24 cellular contexts compared by ENCODE assay signal in the genomic region with DNA sequence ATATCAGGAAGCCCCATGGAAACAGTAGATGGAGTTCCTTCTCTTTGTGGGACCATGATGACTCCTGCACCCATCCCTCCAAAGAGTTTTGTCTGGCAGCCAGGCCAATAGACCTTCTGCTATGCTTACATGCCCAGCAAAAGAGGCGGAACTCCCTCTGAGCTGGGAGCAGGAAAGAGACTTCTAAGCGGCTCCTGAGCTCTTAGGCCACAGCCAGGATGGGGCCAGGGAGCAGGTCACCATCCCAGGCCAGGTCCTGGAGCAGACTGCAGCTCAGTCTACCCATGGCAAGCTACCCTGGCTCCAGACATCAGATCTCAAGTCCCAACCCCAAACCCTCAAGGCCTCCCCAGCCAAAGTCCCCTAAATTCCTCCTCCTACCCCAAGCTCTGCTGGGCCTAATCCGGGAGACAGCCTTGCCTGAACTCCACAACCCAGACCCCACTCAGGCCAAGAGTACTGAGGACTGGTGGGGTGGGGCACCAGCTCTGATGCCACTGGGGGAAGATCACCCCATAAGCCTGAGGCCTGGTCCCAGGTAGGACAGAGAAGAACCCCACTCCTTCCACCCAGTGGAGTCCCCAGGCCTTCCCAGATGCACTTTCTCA.
DNase-seq lines count a peak whose midpoint lies in the region; ATAC-seq and TF ChIP-seq lines count a peak whose summit lies in the region.
"Had no signal": no experiment of that assay in that cellular context is flagged by ENCODE, and none has a peak within 500 bp of the region (broad histone marks: within the 10 kb centered on the region; RNA-seq: fewer than 3 reads in every experiment).

No MANE protein-coding gene starts in this region.

- H3K9me2 ChIP-seq in Karpas-422 (replicated peaks; ENCODE audit: insufficient read depth, low read length) = no peaks in the 10 kb centered on the region

- peaks cover 13% of the 10 kb centered on the region for H3K4me1 Mint-ChIP-seq in endodermal cell
- no peaks in the 10 kb centered on the region for H3K4me1 Mint-ChIP-seq in osteocyte (ENCODE audit: unreplicated experiment)

- H3K9me3 Mint-ChIP-seq in endodermal cell = no peaks in the 10 kb centered on the region
- no peaks in the 10 kb centered on the region for H3K9me3 Mint-ChIP-seq in osteocyte (ENCODE audit: unreplicated experiment)
- H3K9me3 Mint-ChIP-seq: CD8-positive, alpha-beta T cell had no signal

- TF ChIP-seq CTCF in right atrium auricular region (IDR thresholded peaks at IDR 0.05) (no peak), endodermal cell (conservative IDR thresholded peaks at IDR 0.05) (no peak), osteocyte (IDR thresholded peaks at IDR 0.05) (no peak), stomach (IDR thresholded peaks at IDR 0.05) (no peak)

- H3K4me3 ChIP-seq in right atrium auricular region (no peak overlapping the region), endodermal cell (ENCODE audit: low read length) (no peak overlapping the region), stomach (no peak overlapping the region), Karpas-422 (ENCODE audit: low read length) (no peak overlapping the region)
- H3K4me3 ChIP-seq: PC-9, SJSA1 had no signal

- H3K4me3 Mint-ChIP-seq in endodermal cell (no peak overlapping the region), osteocyte (ENCODE audit: unreplicated experiment) (no peak overlapping the region)
- H3K4me3 Mint-ChIP-seq: CD8-positive, alpha-beta T cell had no signal

- H3K27me3 Mint-ChIP-seq in endodermal cell (ENCODE audit: insufficient read depth) (no peaks in the 10 kb centered on the region), osteocyte (ENCODE audit: unreplicated experiment) (no peaks in the 10 kb centered on the region)

- H3K27ac ChIP-seq in right atrium auricular region = no peak overlapping the region
- H3K27ac ChIP-seq in endodermal cell (ENCODE audit: low read depth, low read length) = no peak overlapping the region
- peak overlapping the region in 1 of 5 donors; percentile 70 for H3K27ac ChIP-seq in stomach
- no peak overlapping the region for H3K27ac ChIP-seq in Karpas-422 (ENCODE audit: low read length)
- H3K27ac ChIP-seq: PC-9, RWPE1, SJSA1 had no signal

- H3K9ac ChIP-seq in endodermal cell (ENCODE audit: extremely low read depth, low read length, poor library complexity, severe bottlenecking) = no peak overlapping the region
- no peak overlapping the region for H3K9ac ChIP-seq in Karpas-422 (ENCODE audit: low read length)

- intact Hi-C loops in Right ventricle myocardium superior (cut with DNase I) = no loop called here
- intact Hi-C loops in stomach (cut with DNase I; ENCODE audit: low total_unique reads) = no loop called here

- H3K27me3 ChIP-seq in right atrium auricular region (no peaks in the 10 kb centered on the region), endodermal cell (ENCODE audit: control insufficient read depth, insufficient read depth, low read length, poor library complexity, severe bottlenecking) (no peaks in the 10 kb centered on the region), stomach (peaks cover 0 to 26% (median 0%) of the 10 kb centered on the region in 3 donors), Karpas-422 (ENCODE audit: low read length) (no peaks in the 10 kb centered on the region)
- H3K27me3 ChIP-seq: SJSA1 had no signal

- TF ChIP-seq EP300 in stomach (IDR thresholded peaks at IDR 0.05) = no peak

- no peaks in the 10 kb centered on the region for H4K20me1 ChIP-seq in Karpas-422 (ENCODE audit: insufficient read depth, low read depth, low read length)

- DNase-seq in right atrium auricular region (ENCODE audit: low spot score) = peak; percentile 36
- no peak for DNase-seq in Right ventricle myocardium superior
- peak; percentile 40 for DNase-seq in endodermal cell
- peak; percentile 72 for DNase-seq in osteocyte (ENCODE audit: extremely low spot score, unreplicated experiment)
- peak; percentile 13 for DNase-seq in stomach
- no peak for DNase-seq in Karpas-422
- DNase-seq in NCI-H446 treated with DMSO at 0.1 percent for 48 hours (lab: John Stamatoyannopoulos, UW) = no peak
- DNase-seq in stimulated activated CD4-positive, alpha-beta T cell treated with anti-CD3 and anti-CD28 coated beads, Interleukin-4, amount 100 ng/mL, for 1 hour = no peak
- DNase-seq: AML-193; C1 segment of cervical spinal cord; Calu3; CD8-positive, alpha-beta T cell; EL; GF-D8; GOT3; KG1; NCI-H1417; NCI-H1694 treated with DMSO at 0.1 percent for 48 hours; NCI-H2081 treated with DMSO at 0.1 percent for 48 hours; NCI-H69; PC-9 had no signal

- no peak for TF ChIP-seq POLR2A in stomach (IDR thresholded peaks at IDR 0.05)

- 94 to 100% methylated on average over 2 to 3 of the region's 3 CpGs for WGBS in endodermal cell (ENCODE audit: insufficient coverage in 1 of 2, insufficient read length in 1 of 2), 2 experiments
- WGBS in stomach, 5 donors = 85 to 100% (median 91%) methylated on average over 2 to 3 of the region's 3 CpGs

- no peak overlapping the region for H3K27ac Mint-ChIP-seq in endodermal cell
- no peak overlapping the region for H3K27ac Mint-ChIP-seq in osteocyte (ENCODE audit: unreplicated experiment)
- H3K27ac Mint-ChIP-seq: CD8-positive, alpha-beta T cell had no signal

- no peak overlapping the region for H3K4me2 ChIP-seq in Karpas-422 (ENCODE audit: low read depth, low read length, poor library complexity, severe bottlenecking)
- H3K4me2 ChIP-seq: PC-9 had no signal

- no peaks in the 10 kb centered on the region for H3K79me2 ChIP-seq in Karpas-422 (ENCODE audit: low read length)

- no peaks in the 10 kb centered on the region for H3K4me1 ChIP-seq in right atrium auricular region
- H3K4me1 ChIP-seq in endodermal cell (ENCODE audit: control insufficient read depth, insufficient read depth, low read length) = no peaks in the 10 kb centered on the region
- no peaks in the 10 kb centered on the region for H3K4me1 ChIP-seq in stomach
- no peaks in the 10 kb centered on the region for H3K4me1 ChIP-seq in Karpas-422 (ENCODE audit: low read length)
- H3K4me1 ChIP-seq: SJSA1 had no signal

- no peak for ATAC-seq in Right ventricle myocardium superior (ENCODE audit: poor library complexity)
- ATAC-seq: CD8-positive, alpha-beta T cell; HCT116 had no signal

- H3K9me3 ChIP-seq in right atrium auricular region (no peaks in the 10 kb centered on the region), endodermal cell (ENCODE audit: control insufficient read depth, low read length) (no peaks in the 10 kb centered on the region), stomach (no peaks in the 10 kb centered on the region), Karpas-422 (ENCODE audit: low read length) (no peaks in the 10 kb centered on the region)
- H3K9me3 ChIP-seq: SJSA1 had no signal

- no peaks in the 10 kb centered on the region for H3K36me3 ChIP-seq in right atrium auricular region
- no peaks in the 10 kb centered on the region for H3K36me3 ChIP-seq in endodermal cell (ENCODE audit: control insufficient read depth, insufficient read depth, low read length)
- H3K36me3 ChIP-seq in stomach = no peaks in the 10 kb centered on the region
- H3K36me3 ChIP-seq in Karpas-422 (ENCODE audit: insufficient read depth, low read length) = no peaks in the 10 kb centered on the region
- H3K36me3 ChIP-seq: SJSA1 had no signal

- H2AFZ ChIP-seq in Karpas-422 (ENCODE audit: low read length) = no peak overlapping the region
- H2AFZ ChIP-seq: PC-9 had no signal

- H3K36me3 Mint-ChIP-seq in endodermal cell (ENCODE audit: low read depth) (no peaks in the 10 kb centered on the region), osteocyte (ENCODE audit: unreplicated experiment) (no peaks in the 10 kb centered on the region)
- H3K36me3 Mint-ChIP-seq: CD8-positive, alpha-beta T cell had no signal

Comparison
In these comparisons a context has a peak if more than half of its experiments do, and no peak if none do; other contexts are left out.
1. DNase-seq: peak in right atrium auricular region (single experiment), endodermal cell (single experiment), osteocyte (single experiment) and stomach (single experiment); none in Right ventricle myocardium superior (single experiment), Karpas-422 (single experiment), NCI-H446 treated with DMSO at 0.1 percent for 48 hours (single experiment) and stimulated activated CD4-positive, alpha-beta T cell treated with anti-CD3 and anti-CD28 coated beads, Interleukin-4, amount 100 ng/mL, for 1 hour (single experiment).